Comparison of ENCODE assay signal across 23 cellular contexts in the genomic region with DNA sequence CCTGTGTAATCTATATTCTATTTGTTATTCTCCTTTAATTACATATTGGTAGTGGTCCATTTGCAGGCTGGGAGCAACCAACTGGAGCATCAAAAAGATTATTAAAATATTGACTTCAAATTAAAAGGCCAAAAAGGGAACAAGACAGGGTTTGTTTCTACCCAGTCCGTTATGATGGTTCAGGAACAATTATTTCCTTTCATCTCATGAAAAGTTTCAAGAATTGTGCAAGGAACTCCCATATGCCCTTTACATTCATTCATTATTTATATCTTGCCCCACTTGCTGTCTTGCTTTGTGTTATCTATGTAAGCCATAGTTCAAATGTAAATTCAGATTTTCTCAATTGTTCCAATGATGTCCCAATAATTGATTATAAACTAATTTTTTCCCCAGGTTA.
"Had no signal": no experiment of that assay in that cellular context is flagged by ENCODE, and none has a peak within 500 bp of the region (broad histone marks: within the 10 kb centered on the region; RNA-seq: fewer than 3 reads in every experiment).

No MANE protein-coding gene starts in this region.

- FAIRE-seq: colon, endometrium, endothelial cell of umbilical vein, frontal cortex had no signal

- DNase-seq: colonic mucosa; cortex of kidney; dermis blood vessel endothelial cell; dorsolateral prefrontal cortex; effector CD4-positive, alpha-beta T cell; effector CD8-positive, alpha-beta T cell; effector memory CD4-positive, alpha-beta T cell; effector memory CD8-positive, alpha-beta T cell; endodermal cell; erythroblast; esophagus squamous epithelium; foreskin fibroblast; foreskin keratinocyte; gastrocnemius medialis; glutamatergic neuron; head of caudate nucleus; heart left ventricle; heart right ventricle had no signal

- H3K27ac Mint-ChIP-seq: dendritic cell treated with granulocyte-macrophage colony-stimulating factor and Interleukin-4, amounts not matched to agents 40 ng/mL and 50 ng/mL, for 4 days; effector memory CD8-positive, alpha-beta T cell; endodermal cell had no signal

- H3K4me1 Mint-ChIP-seq: endodermal cell had no signal

- H3K27me3 Mint-ChIP-seq: dendritic cell treated with granulocyte-macrophage colony-stimulating factor and Interleukin-4, amounts not matched to agents 40 ng/mL and 50 ng/mL, for 4 days; effector memory CD8-positive, alpha-beta T cell had no signal

- H3K4me3 Mint-ChIP-seq: dendritic cell treated with granulocyte-macrophage colony-stimulating factor and Interleukin-4, amounts not matched to agents 40 ng/mL and 50 ng/mL, for 4 days; effector memory CD8-positive, alpha-beta T cell; endodermal cell had no signal
